8 cellular contexts compared by ENCODE assay signal in the genomic region with DNA sequence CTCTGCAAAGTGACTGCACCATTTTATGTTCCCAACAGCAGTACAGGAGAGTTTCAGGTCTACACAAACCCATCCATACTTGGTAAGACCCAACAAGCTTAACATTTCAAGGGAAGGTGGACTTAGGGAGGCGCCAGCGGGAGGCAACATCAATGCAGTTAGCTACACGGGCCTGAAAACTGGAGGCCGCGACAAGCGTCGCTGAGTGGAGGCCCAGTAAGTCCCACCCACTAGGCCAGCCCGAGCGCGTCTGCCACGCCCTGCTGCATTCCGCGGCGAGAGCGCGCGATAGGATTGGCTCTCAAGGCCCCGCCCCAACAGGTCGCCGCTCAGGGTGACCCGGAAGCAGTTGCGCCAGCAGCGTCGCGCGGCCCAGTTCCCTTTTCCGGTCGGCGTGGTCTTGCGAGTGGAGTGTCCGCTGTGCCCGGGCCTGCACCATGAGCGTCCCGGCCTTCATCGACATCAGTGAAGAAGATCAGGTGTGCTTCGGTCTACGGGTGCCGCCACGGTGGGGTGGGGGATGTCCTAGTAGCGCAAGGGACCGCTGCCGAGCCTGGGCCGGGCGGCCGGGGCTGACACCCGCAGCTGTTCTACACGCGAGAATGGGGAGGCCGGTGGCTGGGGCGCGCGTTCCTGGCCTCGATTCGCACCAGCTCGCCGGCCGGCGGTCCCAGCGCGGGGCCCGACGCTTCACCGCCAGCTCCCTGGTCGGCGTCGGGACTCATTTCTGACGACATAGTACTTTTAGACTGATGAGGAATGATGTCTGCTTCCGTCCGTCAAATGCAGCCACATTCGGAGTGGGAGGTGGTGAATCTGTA. TPM values are rescaled to one million over a fixed set of nuclear protein-coding genes. Genes with fewer than 3 reads are reported as not detected.
A peak's percentile ranks its signal among the peaks of the same experiment; 100 is the strongest.
DNase-seq lines count a peak whose midpoint lies in the region; ATAC-seq, FAIRE-seq and TF ChIP-seq lines count a peak whose summit lies in the region.

A gene (plus strand): TSS at position 381 of the 821 bp plus-strand sequence. CDS start 57 bp downstream, at position 438.

- H3K27me3 ChIP-seq in adrenal gland, result no peaks in the 10 kb centered on the region
- peaks cover 0 to 10% (median 0%) of the 10 kb centered on the region in 7 donors for H3K27me3 ChIP-seq in heart right ventricle
- no peaks in the 10 kb centered on the region for H3K27me3 ChIP-seq in upper lobe of right lung

- ATAC-seq in HG02852 (IDR thresholded peaks at IDR 0.05; ENCODE audit: unreplicated experiment) (peak; percentile 95), heart right ventricle (peak; percentile 100), upper lobe of right lung (peak; percentile 100)

- peak; percentile 95 for TF ChIP-seq POLR2A in GM12892 (IDR thresholded peaks at IDR 0.05; ENCODE audit: low read depth, low read length)
- TF ChIP-seq POLR2A in adrenal gland (IDR thresholded peaks at IDR 0.05), result peak; percentile 70 to 80

- peaks cover 25 to 40% of the 10 kb centered on the region in 2 donors for H3K4me1 ChIP-seq in adrenal gland (replicated peaks in 1 of 2)
- peaks cover 0 to 47% (median 26%) of the 10 kb centered on the region in 9 donors for H3K4me1 ChIP-seq in heart right ventricle
- H3K4me1 ChIP-seq in upper lobe of right lung, result peaks cover 20% of the 10 kb centered on the region

- H3K4me3 ChIP-seq in adrenal gland (peak within 1 kb of the TSS; percentile 27 to 84 (median 72)), heart right ventricle (peak within 1 kb of the TSS; percentile 56 to 98 (median 88)), upper lobe of right lung (peak within 1 kb of the TSS; percentile 89)

- peak; percentile 73 for DNase-seq in GM12892 (ENCODE audit: insufficient read length)
- DNase-seq in NCI-H146 (lab: John Stamatoyannopoulos, UW), result peak; percentile 96
- DNase-seq in T-helper 1 cell, result peak; percentile 92 to 98 (median 93)
- DNase-seq in adrenal gland, result peak; percentile 96 to 98 (median 97)
- DNase-seq in heart right ventricle, result peak; percentile 96 to 97
- peak; percentile 99 for DNase-seq in posterior vena cava (ENCODE audit: low spot score)
- peak; percentile 99 for DNase-seq in upper lobe of right lung

- no peaks in the 10 kb centered on the region for H3K9me3 ChIP-seq in adrenal gland (replicated peaks in 1 of 3)
- H3K9me3 ChIP-seq in heart right ventricle, result peaks cover 0 to 3% (median 0%) of the 10 kb centered on the region in 11 donors
- H3K9me3 ChIP-seq in upper lobe of right lung, result no peaks in the 10 kb centered on the region

- TF ChIP-seq CTCF in adrenal gland (IDR thresholded peaks at IDR 0.05) (no peak), heart right ventricle (IDR thresholded peaks at IDR 0.05) (no peak), upper lobe of right lung (IDR thresholded peaks at IDR 0.05) (no peak)

- intact Hi-C loops in adrenal gland (cut with DNase I) (no loop called here), heart right ventricle (cut with DNase I) (loop anchor here in 3 of 10 donors (5.0 to 10.0 kb wide), 3 partner anchors 146 to 199 kb away; a partner anchor contains a TSS), posterior vena cava (cut with DNase I) (no loop called here), upper lobe of right lung (cut with DNase I) (no loop called here)

- WGBS in adrenal gland, 4 donors, result 0 to 3% (median 1%) methylated on average over 8 to 70 of the region's 70 CpGs
- WGBS in heart right ventricle, 2 donors, result 1% methylated on average over 69 to 70 of the region's 70 CpGs

- H3K27ac ChIP-seq in adrenal gland (peak within 1 kb of the TSS; percentile 45 to 92 (median 83)), heart right ventricle (peak within 1 kb of the TSS; percentile 38 to 94 (median 85)), upper lobe of right lung (peak within 1 kb of the TSS; percentile 89)

- peak; percentile 100 for FAIRE-seq in GM12892 (lab: Jason Lieb, UNC)

- peaks cover 0 to 3% of the 10 kb centered on the region in 2 donors for H3K36me3 ChIP-seq in adrenal gland (replicated peaks in 1 of 2)
- H3K36me3 ChIP-seq in heart right ventricle, result peaks cover 0 to 15% (median 0%) of the 10 kb centered on the region in 9 donors
- peaks cover 4% of the 10 kb centered on the region for H3K36me3 ChIP-seq in upper lobe of right lung

RNA-seq across cellular contexts. Expression of the gene that starts here (rescaled TPM):
- 683 TPM for polyA plus RNA-seq in GM12892 (2012; ENCODE audit: missing spikeins)
- total RNA-seq in adrenal gland (100 to 1,000 TPM; 233 to 604 (median 311) TPM), heart right ventricle (100 to 1,000 TPM; 128 to 250 (median 162) TPM), posterior vena cava (100 to 1,000 TPM; 125 to 145 TPM), upper lobe of right lung (144 TPM)
- polyA plus RNA-seq in adrenal gland (100 to 1,000 TPM; 174 to 761 (median 249) TPM), heart right ventricle (100 to 1,000 TPM; 221 to 303 TPM)

Comparison
In these comparisons a context has a peak if more than half of its experiments do, and no peak if none do; other contexts are left out.
1. Peak in every context shown above with its lines: DNase-seq, ATAC-seq, H3K4me3 ChIP-seq and H3K27ac ChIP-seq.